21 cellular contexts compared by ENCODE assay signal in the genomic region with DNA sequence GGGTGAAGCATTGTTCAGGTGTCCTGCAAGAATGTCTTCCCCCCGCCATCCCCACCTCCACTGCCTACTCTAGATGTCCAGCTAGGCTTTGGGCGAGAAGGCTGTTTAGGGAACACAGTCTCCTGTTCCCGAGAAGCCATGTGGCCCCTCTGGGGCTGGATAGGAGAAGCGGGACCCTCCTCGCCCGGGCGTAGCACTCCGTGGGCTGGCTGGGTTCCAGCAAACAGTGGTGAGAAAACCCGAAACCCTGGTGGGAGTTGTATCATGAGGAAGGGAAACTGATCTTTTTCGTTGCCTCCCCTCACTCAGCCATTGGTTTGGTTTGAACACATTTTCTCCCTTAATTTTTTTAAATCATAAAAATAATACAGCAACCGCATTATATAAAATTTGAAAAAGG. TPM values are rescaled to one million over a fixed set of nuclear protein-coding genes. Genes with fewer than 3 reads are reported as not detected.
DNase-seq lines count a peak whose midpoint lies in the region; ATAC-seq and FAIRE-seq lines count a peak whose summit lies in the region.
"Had no signal": no experiment of that assay in that cellular context is flagged by ENCODE, and none has a peak within 500 bp of the region (broad histone marks: within the 10 kb centered on the region; RNA-seq: fewer than 3 reads in every experiment).

No MANE protein-coding gene starts in this region.

- H3K4me3 Mint-ChIP-seq in activated naive CD8-positive, alpha-beta T cell treated with anti-CD3 and anti-CD28 coated beads for 36 hours, result no peak overlapping the region
- H3K4me3 Mint-ChIP-seq: activated T-helper 17 cell treated with anti-CD3 and anti-CD28 coated beads, Interleukin-2, amount 50 U/mL, for 72 hours; natural killer cell; T-helper 1 cell treated with Interleukin-12 subunit alpha and Interleukin-12 subunit beta and Interleukin-4 antibody, amounts not matched to agents 30 μg/mL and 1 μg/mL, for 36 hours had no signal

- peak; percentile 87 for FAIRE-seq in GM19239 (lab: Jason Lieb, UNC)
- FAIRE-seq: endometrium had no signal

- H3K36me3 Mint-ChIP-seq in activated naive CD8-positive, alpha-beta T cell treated with anti-CD3 and anti-CD28 coated beads for 36 hours, result no peaks in the 10 kb centered on the region
- H3K36me3 Mint-ChIP-seq: natural killer cell had no signal

- no peaks in the 10 kb centered on the region for H3K27me3 Mint-ChIP-seq in activated naive CD8-positive, alpha-beta T cell treated with anti-CD3 and anti-CD28 coated beads for 36 hours

- no peaks in the 10 kb centered on the region for H3K9me3 Mint-ChIP-seq in activated naive CD8-positive, alpha-beta T cell treated with anti-CD3 and anti-CD28 coated beads for 36 hours
- H3K9me3 Mint-ChIP-seq: activated T-helper 17 cell treated with anti-CD3 and anti-CD28 coated beads, Interleukin-2, amount 50 U/mL, for 72 hours; natural killer cell; T-helper 1 cell treated with Interleukin-12 subunit alpha and Interleukin-12 subunit beta and Interleukin-4 antibody, amounts not matched to agents 30 μg/mL and 1 μg/mL, for 36 hours had no signal

- H3K27ac Mint-ChIP-seq in activated naive CD8-positive, alpha-beta T cell treated with anti-CD3 and anti-CD28 coated beads for 36 hours, result peak overlapping the region; percentile 67
- H3K27ac Mint-ChIP-seq: activated T-helper 17 cell treated with anti-CD3 and anti-CD28 coated beads, Interleukin-2, amount 50 U/mL, for 72 hours; natural killer cell; T-helper 1 cell treated with Interleukin-12 subunit alpha and Interleukin-12 subunit beta and Interleukin-4 antibody, amounts not matched to agents 30 μg/mL and 1 μg/mL, for 36 hours had no signal

- no peak for ATAC-seq in GM19467 (IDR thresholded peaks at IDR 0.05; ENCODE audit: unreplicated experiment)
- ATAC-seq: activated T-helper 17 cell treated with anti-CD3 and anti-CD28 coated beads, Interleukin-2, amount 50 U/mL, for 72 hours; left colon; natural killer cell; PC-3 had no signal

- H3K4me1 Mint-ChIP-seq in activated naive CD8-positive, alpha-beta T cell treated with anti-CD3 and anti-CD28 coated beads for 36 hours, result peaks cover 26% of the 10 kb centered on the region

- DNase-seq in stimulated activated CD4-positive, alpha-beta T cell treated with anti-CD3 and anti-CD28 coated beads, Interleukin-15, amount 100 ng/mL, for 24 hours, result peak; percentile 66
- no peak for DNase-seq in stimulated activated CD4-positive, alpha-beta T cell treated with anti-CD3 and anti-CD28 coated beads, Interleukin-2, amount 100 ng/mL, for 48 hours
- no peak for DNase-seq in GM19239 (ENCODE audit: insufficient read length, low spot score)
- DNase-seq in activated naive CD8-positive, alpha-beta T cell treated with anti-CD3 and anti-CD28 coated beads for 36 hours, result peak; percentile 36
- no peak for DNase-seq in COR-L47 (lab: John Stamatoyannopoulos, UW)
- no peak for DNase-seq in cerebellum (ENCODE audit: low spot score)
- DNase-seq: adrenal gland, DND-41, left colon, natural killer cell, NCI-H1436, NCI-H748 treated with DMSO at 0.1 percent for 48 hours, PC-3, SHP77 treated with DMSO at 0.1 percent for 48 hours, stomach, transverse colon had no signal

RNA-seq across cellular contexts. Expression of a gene that starts 56.6 kb away (rescaled TPM):
- total RNA-seq in activated naive CD8-positive, alpha-beta T cell treated with anti-CD3 and anti-CD28 coated beads for 36 hours, result 100 to 1,000 TPM; 230 to 234 TPM
- 3.7 TPM for total RNA-seq in cerebellum
- total RNA-seq: osteocyte, PC-3 had no signal

Comparison
In these comparisons a context has a peak if more than half of its experiments do, and no peak if none do; other contexts are left out.
1. DNase-seq: peak in stimulated activated CD4-positive, alpha-beta T cell treated with anti-CD3 and anti-CD28 coated beads, Interleukin-15, amount 100 ng/mL, for 24 hours (single experiment) and activated naive CD8-positive, alpha-beta T cell treated with anti-CD3 and anti-CD28 coated beads for 36 hours (single experiment); none in stimulated activated CD4-positive, alpha-beta T cell treated with anti-CD3 and anti-CD28 coated beads, Interleukin-2, amount 100 ng/mL, for 48 hours (0 of 2), GM19239 (single experiment), COR-L47 (single experiment) and cerebellum (single experiment).
2. RNA of a gene that starts 56.6 kb away (total RNA-seq): 230 to 234 TPM in activated naive CD8-positive, alpha-beta T cell treated with anti-CD3 and anti-CD28 coated beads for 36 hours; 3.7 TPM in cerebellum (single experiment); every median in the first group is over 10 times any median in the second.